11 cellular contexts compared by ENCODE assay signal in the genomic region with DNA sequence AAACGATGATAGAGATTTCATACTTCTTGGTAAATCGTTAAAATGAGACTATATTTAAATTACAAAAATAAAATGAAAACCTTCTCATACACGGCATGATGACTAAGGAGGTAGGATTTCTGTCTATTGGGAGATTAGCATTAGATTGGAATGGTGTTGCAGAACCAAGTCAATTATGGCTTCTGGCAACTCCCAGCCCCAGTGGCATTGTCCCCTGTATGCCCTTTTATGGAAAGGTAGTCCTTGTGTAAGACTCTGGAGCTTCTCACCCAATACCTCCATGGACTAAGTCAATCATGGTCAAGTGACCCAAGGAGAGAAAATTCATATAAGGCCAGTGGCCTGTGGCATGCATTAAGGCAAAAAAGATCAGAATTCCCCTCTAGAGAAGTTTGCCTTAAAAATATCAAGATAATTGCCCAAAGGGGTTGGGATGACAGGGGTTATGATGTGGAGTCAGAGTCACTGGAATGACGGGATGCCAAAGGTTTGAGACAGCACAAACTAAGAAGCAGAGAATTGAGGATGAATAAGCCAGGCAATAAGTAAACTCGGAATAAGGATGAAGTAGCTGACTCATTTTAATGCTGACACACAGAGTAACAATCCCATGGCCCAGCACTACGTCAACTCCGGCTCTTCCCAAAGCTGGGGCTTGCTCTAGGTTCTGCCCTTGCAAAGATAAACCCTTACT. TPM values are rescaled to one million over a fixed set of nuclear protein-coding genes. Genes with fewer than 3 reads are reported as not detected.
DNase-seq lines count a peak whose midpoint lies in the region; ATAC-seq and TF ChIP-seq lines count a peak whose summit lies in the region.
"Had no signal": no experiment of that assay in that cellular context is flagged by ENCODE, and none has a peak within 500 bp of the region (broad histone marks: within the 10 kb centered on the region; RNA-seq: fewer than 3 reads in every experiment).

No MANE protein-coding gene starts in this region.

- H4K20me1 ChIP-seq in OCI-LY7 (ENCODE audit: insufficient read depth, low read length) = no peaks in the 10 kb centered on the region

- H3K36me3 ChIP-seq in OCI-LY7 (ENCODE audit: insufficient read depth, low read length) (no peaks in the 10 kb centered on the region), heart right ventricle (no peaks in the 10 kb centered on the region), adrenal gland (replicated peaks in 1 of 2) (no peaks in the 10 kb centered on the region)
- H3K36me3 ChIP-seq: cardiac muscle cell had no signal

- ATAC-seq in heart right ventricle = no peak

- no peak overlapping the region for H3K4me2 ChIP-seq in OCI-LY7 (ENCODE audit: low read length)

- H3K27ac ChIP-seq in OCI-LY7 (ENCODE audit: low read depth, low read length, poor library complexity, severe bottlenecking) (no peak overlapping the region), heart right ventricle (no peak overlapping the region), adrenal gland (no peak overlapping the region)
- H3K27ac ChIP-seq: cardiac muscle cell had no signal

- H3K9me3 ChIP-seq in OCI-LY7 (ENCODE audit: low read length) (no peaks in the 10 kb centered on the region), heart right ventricle (no peaks in the 10 kb centered on the region), adrenal gland (replicated peaks in 1 of 3) (no peaks in the 10 kb centered on the region)

- POLR2A ChIA-PET in OCI-LY7 (lab: Charles Lee) = no interaction called here

- BruUV-seq in OCI-LY7 (replicated peaks; lab: Mats Ljungman, UMichigan) = no TSS peak

- no peaks in the 10 kb centered on the region for H3K79me2 ChIP-seq in OCI-LY7 (ENCODE audit: insufficient read depth, low read depth, low read length)

- 81 to 87% methylated on average over 7 of the region's 7 CpGs for WGBS in heart right ventricle, 2 donors
- 62 to 74% (median 67%) methylated on average over 7 of the region's 7 CpGs for WGBS in adrenal gland, 4 donors

- CTCF ChIA-PET in OCI-LY7 (lab: Charles Lee; ENCODE audit: unreplicated experiment) = no interaction called here

- no peak overlapping the region for H2AFZ ChIP-seq in OCI-LY7 (ENCODE audit: low read length)

- no peak for TF ChIP-seq POLR2A in adrenal gland (IDR thresholded peaks at IDR 0.05)

- intact Hi-C loops in OCI-LY7 (cut with micrococcal nuclease; ENCODE audit: unreplicated experiment) = loop anchor here (10.0 kb wide), 1 partner anchor 388 kb away; no protein-coding TSS in a partner anchor
- intact Hi-C loops in heart right ventricle (cut with DNase I) = no loop called here
- intact Hi-C loops in adrenal gland (cut with DNase I) = no loop called here

- no peaks in the 10 kb centered on the region for H3K9me2 ChIP-seq in OCI-LY7 (ENCODE audit: insufficient read depth, low read length)

- TF ChIP-seq CTCF in OCI-LY7 (conservative IDR thresholded peaks at IDR 0.05; ENCODE audit: low read length) = no peak
- TF ChIP-seq CTCF in heart right ventricle (IDR thresholded peaks at IDR 0.05) = no peak
- TF ChIP-seq CTCF in adrenal gland (IDR thresholded peaks at IDR 0.05) = no peak

- H3K4me3 ChIP-seq in OCI-LY7 (ENCODE audit: low read depth, low read length, poor library complexity, severe bottlenecking) (no peak overlapping the region), heart right ventricle (no peak overlapping the region), adrenal gland (no peak overlapping the region)
- H3K4me3 ChIP-seq: cardiac muscle cell had no signal

- DNase-seq in EH (ENCODE audit: low read depth) (peak; percentile 100), RPMI7951 (ENCODE audit: low read depth) (peak; percentile 92), fibroblast of gingiva (ENCODE audit: low read depth) (peak; percentile 64), pulmonary artery endothelial cell (ENCODE audit: low read depth, low spot score) (peak; percentile 61), OCI-LY7 (ENCODE audit: low spot score) (no peak), NAMALWA (ENCODE audit: low spot score) (no peak), heart right ventricle (no peak), adrenal gland (no peak)
- DNase-seq: NCI-H774; stimulated activated CD4-positive, alpha-beta T cell treated with anti-CD3 and anti-CD28 coated beads, Interleukin-4, amount 100 ng/mL, for 4 hours had no signal

- H3K27me3 ChIP-seq in heart right ventricle = no peaks in the 10 kb centered on the region
- no peaks in the 10 kb centered on the region for H3K27me3 ChIP-seq in adrenal gland
- H3K27me3 ChIP-seq: cardiac muscle cell had no signal

- H3K4me1 ChIP-seq in OCI-LY7 (ENCODE audit: insufficient read depth, low read length, poor library complexity, severe bottlenecking) (no peaks in the 10 kb centered on the region), heart right ventricle (no peaks in the 10 kb centered on the region), adrenal gland (replicated peaks in 1 of 2) (no peaks in the 10 kb centered on the region)

RNA-seq across cellular contexts. Expression of a gene that starts 57.8 kb away (rescaled TPM):
- total RNA-seq in RPMI7951 (2014; rRNA removed; shearing (Covaris generic)) = 32.6 and 39.8 TPM in 2 replicates
- total RNA-seq in pulmonary artery endothelial cell = 281 and 1,586 TPM in 2 replicates
- total RNA-seq in OCI-LY7 (2014; rRNA removed; shearing (Covaris generic)) = not detected in 2 replicates
- total RNA-seq in OCI-LY7 (2022) = not detected in 2 replicates
- total RNA-seq in heart right ventricle = 100 to 1,000 TPM in 1 of 10 donors, 10 to 100 TPM in 7, 1 to 10 TPM in 2; 3.7 to 112 (median 20.6) TPM
- 10 to 100 TPM; 17.4 to 57.3 TPM for polyA plus RNA-seq in heart right ventricle
- 10 to 100 TPM in 1 of 8 donors, 1 to 10 TPM in 7; 1.8 to 20.0 (median 7.1) TPM for total RNA-seq in adrenal gland
- 10 to 100 TPM in 1 of 3 donors, 1 to 10 TPM in 2; 4.5 to 20.2 (median 9.1) TPM for polyA plus RNA-seq in adrenal gland

Comparison
In these comparisons a context has a peak if more than half of its experiments do, and no peak if none do; other contexts are left out.
1. DNase-seq: peak in EH (single experiment), RPMI7951 (single experiment), fibroblast of gingiva (single experiment) and pulmonary artery endothelial cell (single experiment); none in OCI-LY7 (single experiment), NAMALWA (single experiment), heart right ventricle (0 of 2) and adrenal gland (0 of 7).